In genomic region chr11:71268706-71269321, GRCh38 we compare ENCODE assay signal across 1 cellular context.
TF ChIP-seq lines count a peak whose summit lies in the region.

No MANE protein-coding gene starts in this region.

TF ChIP-seq in HepG2, 621 proteins besides CTCF, POLR2A, EP300 and RAD21 (continued from another document and continues in another):
- TF ChIP-seq MLLT10 (CRISPR knock-in tag; IDR thresholded peaks at IDR 0.05) (no peak), RBAK (CRISPR knock-in tag; IDR thresholded peaks at IDR 0.05) (no peak), TAF1 (CRISPR knock-in tag; IDR thresholded peaks at IDR 0.05) (no peak), JUND (CRISPR knock-in tag; IDR thresholded peaks at IDR 0.05) (no peak), WIZ (CRISPR knock-in tag; IDR thresholded peaks at IDR 0.05) (no peak; the same call in 1 of the 2 replicates), ATF2 (CRISPR knock-in tag; IDR thresholded peaks at IDR 0.05) (no peak), ZBTB38 (CRISPR knock-in tag; IDR thresholded peaks at IDR 0.05) (peak; percentile 49; the same call in 1 of the 2 replicates), ZNF660 (CRISPR knock-in tag; IDR thresholded peaks at IDR 0.05; ENCODE audit: borderline replicate concordance, low read depth) (no peak), HNRNPLL (IDR thresholded peaks at IDR 0.05; ENCODE audit: low read depth, low read length, poor library complexity, severe bottlenecking) (no peak), ZNF563 (CRISPR knock-in tag; IDR thresholded peaks at IDR 0.05) (peak; percentile 46; the same call in 1 of the 2 replicates), ZNF546 (CRISPR knock-in tag; conservative IDR thresholded peaks at IDR 0.05) (no peak; the same call in 1 of the 2 replicates), MTA1 (CRISPR knock-in tag; IDR thresholded peaks at IDR 0.05; ENCODE audit: borderline replicate concordance) (0 out of 2 replicates have a peak, but pooled peaks have one; percentile 34), BORCS8-MEF2B (CRISPR knock-in tag; IDR thresholded peaks at IDR 0.05) (0 out of 2 replicates have a peak, but pooled peaks have one; percentile 22), FOXO4 (CRISPR knock-in tag; conservative IDR thresholded peaks at IDR 0.05) (no peak), TGIF2 (CRISPR knock-in tag; IDR thresholded peaks at IDR 0.05) (peak; percentile 51; the same call in 1 of the 2 replicates), HOXA9 (CRISPR knock-in tag; IDR thresholded peaks at IDR 0.05; ENCODE audit: borderline replicate concordance) (no peak), TEAD3 (CRISPR knock-in tag; optimal IDR thresholded peaks at IDR 0.05; ENCODE audit: borderline replicate concordance) (peak; percentile 81), ZBTB7A (CRISPR knock-in tag; IDR thresholded peaks at IDR 0.05) (peak; percentile 85; the same call in 1 of the 2 replicates), NKX3-1 (CRISPR knock-in tag; IDR thresholded peaks at IDR 0.05) (no peak), NCOA2 (CRISPR knock-in tag; IDR thresholded peaks at IDR 0.05) (0 out of 2 replicates have a peak, but pooled peaks have one; percentile 23), YY1 (IDR thresholded peaks at IDR 0.05; ENCODE audit: insufficient read depth, insufficient replicate concordance, low read depth, low read length) (no peak), ZXDC (CRISPR knock-in tag; IDR thresholded peaks at IDR 0.05) (no peak), ZBTB42 (CRISPR knock-in tag; IDR thresholded peaks at IDR 0.05) (no peak), ZBTB7B (CRISPR knock-in tag; IDR thresholded peaks at IDR 0.05) (peak; percentile 87), ZFP36 (IDR thresholded peaks at IDR 0.05; ENCODE audit: borderline replicate concordance, low read depth, low read length, partially characterized antibody) (no peak), ZNF709 (CRISPR knock-in tag; IDR thresholded peaks at IDR 0.05) (no peak), NFKB2 (CRISPR knock-in tag; IDR thresholded peaks at IDR 0.05; ENCODE audit: borderline replicate concordance) (no peak), ATF7 (IDR thresholded peaks at IDR 0.05) (no peak), ATF7 (CRISPR knock-in tag; IDR thresholded peaks at IDR 0.05) (0 out of 2 replicates have a peak, but pooled peaks have one; percentile 61), TMF1 (CRISPR knock-in tag; IDR thresholded peaks at IDR 0.05; ENCODE audit: low read depth) (no peak), ZNF354B (CRISPR knock-in tag; IDR thresholded peaks at IDR 0.05) (no peak), ZNF781 (CRISPR knock-in tag; IDR thresholded peaks at IDR 0.05; ENCODE audit: borderline replicate concordance, not compliant biosample characterization) (no peak), ZNF383 (CRISPR knock-in tag; IDR thresholded peaks at IDR 0.05; ENCODE audit: borderline replicate concordance) (no peak), ATF1 (CRISPR knock-in tag; IDR thresholded peaks at IDR 0.05) (no peak), SALL1 (CRISPR knock-in tag; IDR thresholded peaks at IDR 0.05) (peak; percentile 71), CERS6 (CRISPR knock-in tag; IDR thresholded peaks at IDR 0.05) (no peak)
- TF ChIP-seq, protein P1, sequence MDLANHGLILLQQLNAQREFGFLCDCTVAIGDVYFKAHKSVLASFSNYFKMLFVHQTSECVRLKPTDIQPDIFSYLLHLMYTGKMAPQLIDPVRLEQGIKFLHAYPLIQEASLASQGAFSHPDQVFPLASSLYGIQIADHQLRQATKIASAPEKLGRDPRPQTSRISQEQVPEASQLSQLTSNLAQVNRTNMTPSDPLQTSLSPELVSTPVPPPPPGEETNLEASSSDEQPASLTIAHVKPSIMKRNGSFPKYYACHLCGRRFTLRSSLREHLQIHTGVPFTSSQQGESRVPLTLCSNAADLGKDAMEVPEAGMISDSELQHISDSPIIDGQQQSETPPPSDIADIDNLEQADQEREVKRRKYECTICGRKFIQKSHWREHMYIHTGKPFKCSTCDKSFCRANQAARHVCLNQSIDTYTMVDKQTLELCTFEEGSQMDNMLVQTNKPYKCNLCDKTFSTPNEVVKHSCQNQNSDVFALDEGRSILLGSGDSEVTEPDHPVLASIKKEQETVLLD (CRISPR knock-in tag; IDR thresholded peaks at IDR 0.05; ENCODE audit: low read depth): no peak
- TF ChIP-seq, protein P2, sequence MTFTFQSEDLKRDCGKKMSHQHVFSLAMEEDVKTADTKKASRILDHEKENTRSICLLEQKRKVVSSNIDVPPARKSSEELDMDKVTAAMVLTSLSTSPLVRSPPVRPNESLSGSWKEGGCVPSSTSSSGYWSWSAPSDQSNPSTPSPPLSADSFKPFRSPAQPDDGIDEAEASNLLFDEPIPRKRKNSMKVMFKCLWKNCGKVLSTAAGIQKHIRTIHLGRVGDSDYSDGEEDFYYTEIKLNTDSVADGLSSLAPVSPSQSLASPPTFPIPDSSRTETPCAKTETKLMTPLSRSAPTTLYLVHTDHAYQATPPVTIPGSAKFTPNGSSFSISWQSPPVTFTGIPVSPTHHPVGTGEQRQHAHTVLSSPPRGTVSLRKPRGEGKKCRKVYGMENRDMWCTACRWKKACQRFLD (CRISPR knock-in tag; IDR thresholded peaks at IDR 0.05; ENCODE audit: borderline replicate concordance): 0 out of 2 replicates have a peak, but pooled peaks have one; percentile 65
- TF ChIP-seq, protein P3, sequence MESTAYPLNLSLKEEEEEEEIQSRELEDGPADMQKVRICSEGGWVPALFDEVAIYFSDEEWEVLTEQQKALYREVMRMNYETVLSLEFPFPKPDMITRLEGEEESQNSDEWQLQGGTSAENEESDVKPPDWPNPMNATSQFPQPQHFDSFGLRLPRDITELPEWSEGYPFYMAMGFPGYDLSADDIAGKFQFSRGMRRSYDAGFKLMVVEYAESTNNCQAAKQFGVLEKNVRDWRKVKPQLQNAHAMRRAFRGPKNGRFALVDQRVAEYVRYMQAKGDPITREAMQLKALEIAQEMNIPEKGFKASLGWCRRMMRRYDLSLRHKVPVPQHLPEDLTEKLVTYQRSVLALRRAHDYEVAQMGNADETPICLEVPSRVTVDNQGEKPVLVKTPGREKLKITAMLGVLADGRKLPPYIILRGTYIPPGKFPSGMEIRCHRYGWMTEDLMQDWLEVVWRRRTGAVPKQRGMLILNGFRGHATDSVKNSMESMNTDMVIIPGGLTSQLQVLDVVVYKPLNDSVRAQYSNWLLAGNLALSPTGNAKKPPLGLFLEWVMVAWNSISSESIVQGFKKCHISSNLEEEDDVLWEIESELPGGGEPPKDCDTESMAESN (CRISPR knock-in tag; conservative IDR thresholded peaks at IDR 0.05): no peak
- TF ChIP-seq, protein P4, sequence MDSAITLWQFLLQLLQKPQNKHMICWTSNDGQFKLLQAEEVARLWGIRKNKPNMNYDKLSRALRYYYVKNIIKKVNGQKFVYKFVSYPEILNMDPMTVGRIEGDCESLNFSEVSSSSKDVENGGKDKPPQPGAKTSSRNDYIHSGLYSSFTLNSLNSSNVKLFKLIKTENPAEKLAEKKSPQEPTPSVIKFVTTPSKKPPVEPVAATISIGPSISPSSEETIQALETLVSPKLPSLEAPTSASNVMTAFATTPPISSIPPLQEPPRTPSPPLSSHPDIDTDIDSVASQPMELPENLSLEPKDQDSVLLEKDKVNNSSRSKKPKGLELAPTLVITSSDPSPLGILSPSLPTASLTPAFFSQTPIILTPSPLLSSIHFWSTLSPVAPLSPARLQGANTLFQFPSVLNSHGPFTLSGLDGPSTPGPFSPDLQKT (CRISPR knock-in tag; IDR thresholded peaks at IDR 0.05; ENCODE audit: borderline replicate concordance): no peak
- TF ChIP-seq, protein P5, sequence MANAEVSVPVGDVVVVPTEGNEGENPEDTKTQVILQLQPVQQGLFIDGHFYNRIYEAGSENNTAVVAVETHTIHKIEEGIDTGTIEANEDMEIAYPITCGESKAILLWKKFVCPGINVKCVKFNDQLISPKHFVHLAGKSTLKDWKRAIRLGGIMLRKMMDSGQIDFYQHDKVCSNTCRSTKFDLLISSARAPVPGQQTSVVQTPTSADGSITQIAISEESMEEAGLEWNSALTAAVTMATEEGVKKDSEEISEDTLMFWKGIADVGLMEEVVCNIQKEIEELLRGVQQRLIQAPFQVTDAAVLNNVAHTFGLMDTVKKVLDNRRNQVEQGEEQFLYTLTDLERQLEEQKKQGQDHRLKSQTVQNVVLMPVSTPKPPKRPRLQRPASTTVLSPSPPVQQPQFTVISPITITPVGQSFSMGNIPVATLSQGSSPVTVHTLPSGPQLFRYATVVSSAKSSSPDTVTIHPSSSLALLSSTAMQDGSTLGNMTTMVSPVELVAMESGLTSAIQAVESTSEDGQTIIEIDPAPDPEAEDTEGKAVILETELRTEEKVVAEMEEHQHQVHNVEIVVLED (CRISPR knock-in tag; IDR thresholded peaks at IDR 0.05; ENCODE audit: borderline replicate concordance): no peak; the same call in 1 of the 2 replicates
- TF ChIP-seq, protein P6, sequence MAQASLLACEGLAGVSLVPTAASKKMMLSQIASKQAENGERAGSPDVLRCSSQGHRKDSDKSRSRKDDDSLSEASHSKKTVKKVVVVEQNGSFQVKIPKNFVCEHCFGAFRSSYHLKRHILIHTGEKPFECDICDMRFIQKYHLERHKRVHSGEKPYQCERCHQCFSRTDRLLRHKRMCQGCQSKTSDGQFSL (CRISPR knock-in tag; IDR thresholded peaks at IDR 0.05): no peak; the same call in 1 of the 2 replicates
- TF ChIP-seq, protein P7, sequence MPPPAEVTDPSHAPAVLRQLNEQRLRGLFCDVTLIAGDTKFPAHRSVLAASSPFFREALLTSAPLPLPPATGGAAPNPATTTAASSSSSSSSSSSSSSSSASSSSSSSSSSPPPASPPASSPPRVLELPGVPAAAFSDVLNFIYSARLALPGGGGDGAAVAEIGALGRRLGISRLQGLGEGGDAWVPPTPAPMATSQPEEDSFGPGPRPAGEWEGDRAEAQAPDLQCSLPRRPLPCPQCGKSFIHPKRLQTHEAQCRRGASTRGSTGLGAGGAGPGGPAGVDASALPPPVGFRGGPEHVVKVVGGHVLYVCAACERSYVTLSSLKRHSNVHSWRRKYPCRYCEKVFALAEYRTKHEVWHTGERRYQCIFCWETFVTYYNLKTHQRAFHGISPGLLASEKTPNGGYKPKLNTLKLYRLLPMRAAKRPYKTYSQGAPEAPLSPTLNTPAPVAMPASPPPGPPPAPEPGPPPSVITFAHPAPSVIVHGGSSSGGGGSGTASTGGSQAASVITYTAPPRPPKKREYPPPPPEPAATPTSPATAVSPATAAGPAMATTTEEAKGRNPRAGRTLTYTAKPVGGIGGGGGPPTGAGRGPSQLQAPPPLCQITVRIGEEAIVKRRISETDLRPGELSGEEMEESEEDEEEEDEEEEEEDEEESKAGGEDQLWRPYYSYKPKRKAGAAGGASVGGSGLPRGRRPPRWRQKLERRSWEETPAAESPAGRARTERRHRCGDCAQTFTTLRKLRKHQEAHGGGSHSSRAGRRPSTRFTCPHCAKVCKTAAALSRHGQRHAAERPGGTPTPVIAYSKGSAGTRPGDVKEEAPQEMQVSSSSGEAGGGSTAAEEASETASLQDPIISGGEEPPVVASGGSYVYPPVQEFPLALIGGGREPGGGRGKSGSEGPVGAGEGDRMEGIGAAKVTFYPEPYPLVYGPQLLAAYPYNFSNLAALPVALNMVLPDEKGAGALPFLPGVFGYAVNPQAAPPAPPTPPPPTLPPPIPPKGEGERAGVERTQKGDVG (CRISPR knock-in tag; IDR thresholded peaks at IDR 0.05; ENCODE audit: borderline replicate concordance): no peak
- TF ChIP-seq, protein P8, sequence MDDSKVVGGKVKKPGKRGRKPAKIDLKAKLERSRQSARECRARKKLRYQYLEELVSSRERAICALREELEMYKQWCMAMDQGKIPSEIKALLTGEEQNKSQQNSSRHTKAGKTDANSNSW (CRISPR knock-in tag; IDR thresholded peaks at IDR 0.05; ENCODE audit: borderline replicate concordance): no peak
- TF ChIP-seq, protein P9, sequence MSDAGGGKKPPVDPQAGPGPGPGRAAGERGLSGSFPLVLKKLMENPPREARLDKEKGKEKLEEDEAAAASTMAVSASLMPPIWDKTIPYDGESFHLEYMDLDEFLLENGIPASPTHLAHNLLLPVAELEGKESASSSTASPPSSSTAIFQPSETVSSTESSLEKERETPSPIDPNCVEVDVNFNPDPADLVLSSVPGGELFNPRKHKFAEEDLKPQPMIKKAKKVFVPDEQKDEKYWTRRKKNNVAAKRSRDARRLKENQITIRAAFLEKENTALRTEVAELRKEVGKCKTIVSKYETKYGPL (CRISPR knock-in tag; IDR thresholded peaks at IDR 0.05): no peak
